Comparison of ENCODE assay signal across 8 cellular contexts in genomic region chr13:28658539-28658795, GRCh38. TPM values are rescaled to one million over a fixed set of nuclear protein-coding genes. Genes with fewer than 3 reads are reported as not detected.
DNase-seq lines count a peak whose midpoint lies in the region; ATAC-seq, FAIRE-seq and TF ChIP-seq lines count a peak whose summit lies in the region.

No MANE protein-coding gene starts in this region.

- peaks cover 34% of the 10 kb centered on the region for H3K36me3 Mint-ChIP-seq in activated CD8-positive, alpha-beta memory T cell treated with anti-CD3 and anti-CD28 coated beads, Interleukin-2, amount 10 ng/mL, durations not matched to agents 7 days and 5 days

- peaks cover 52% of the 10 kb centered on the region for H3K4me1 Mint-ChIP-seq in activated CD8-positive, alpha-beta memory T cell treated with anti-CD3 and anti-CD28 coated beads, Interleukin-2, amount 10 ng/mL, durations not matched to agents 7 days and 5 days

- H3K27me3 ChIP-seq in adrenal gland, result no peaks in the 10 kb centered on the region
- no peaks in the 10 kb centered on the region for H3K27me3 ChIP-seq in testis

- H3K27ac ChIP-seq in adrenal gland (peak overlapping the region; percentile 84 to 98 (median 95)), kidney (ENCODE audit: low read depth in 2 of 2, low read length in 2 of 2) (peak overlapping the region; percentile 94), testis (peak overlapping the region; percentile 91 to 93)

- H3K9me3 Mint-ChIP-seq in activated CD8-positive, alpha-beta memory T cell treated with anti-CD3 and anti-CD28 coated beads, Interleukin-2, amount 10 ng/mL, durations not matched to agents 7 days and 5 days (ENCODE audit: low read depth), result no peaks in the 10 kb centered on the region

- peak overlapping the region; percentile 97 for H3K4me3 Mint-ChIP-seq in activated CD8-positive, alpha-beta memory T cell treated with anti-CD3 and anti-CD28 coated beads, Interleukin-2, amount 10 ng/mL, durations not matched to agents 7 days and 5 days

- H3K27me3 Mint-ChIP-seq in activated CD8-positive, alpha-beta memory T cell treated with anti-CD3 and anti-CD28 coated beads, Interleukin-2, amount 10 ng/mL, durations not matched to agents 7 days and 5 days, result no peaks in the 10 kb centered on the region

- H3K9me3 ChIP-seq in adrenal gland (replicated peaks in 1 of 3) (no peaks in the 10 kb centered on the region), kidney (ENCODE audit: control insufficient read depth in 1 of 2, low read length in 2 of 2) (no peaks in the 10 kb centered on the region), testis (no peaks in the 10 kb centered on the region)

- peak overlapping the region; percentile 96 for H3K27ac Mint-ChIP-seq in activated CD8-positive, alpha-beta memory T cell treated with anti-CD3 and anti-CD28 coated beads, Interleukin-2, amount 10 ng/mL, durations not matched to agents 7 days and 5 days

- H3K36me3 ChIP-seq in adrenal gland (replicated peaks in 1 of 2) (peaks cover 0 to 17% of the 10 kb centered on the region in 2 donors), kidney (ENCODE audit: control insufficient read depth in 1 of 2, insufficient read depth in 2 of 2, low read length in 2 of 2) (peaks cover 3 to 5% of the 10 kb centered on the region in 2 donors), testis (ENCODE audit: low read depth, missing control alignments) (no peaks in the 10 kb centered on the region)

- intact Hi-C loops in adrenal gland (cut with DNase I) (no loop called here), kidney (cut with DNase I) (no loop called here), testis (cut with DNase I; ENCODE audit: low total_unique reads) (no loop called here)

- H3K4me3 ChIP-seq in adrenal gland (peak overlapping the region; percentile 83 to 95 (median 86)), kidney (ENCODE audit: low read length in 2 of 2) (peak overlapping the region; percentile 90 to 100), testis (peak overlapping the region; percentile 91 to 98)

- CTCF ChIA-PET in activated CD8-positive, alpha-beta memory T cell treated with anti-CD3 and anti-CD28 coated beads, Interleukin-2, amount 10 ng/mL, durations not matched to agents 7 days and 5 days (lab: Charles Lee), result interaction anchor here (1.0 to 2.1 kb wide), 3 partner anchors 58 to 814 kb away, joined by 3 to 8 read pairs (median 4); partner anchors contain the start of gene SLC46A3

- TF ChIP-seq POLR2A in adrenal gland (IDR thresholded peaks at IDR 0.05) (no peak), testis (IDR thresholded peaks at IDR 0.05) (no peak)

- no peak for ATAC-seq in activated CD8-positive, alpha-beta memory T cell treated with anti-CD3 and anti-CD28 coated beads, Interleukin-2, amount 10 ng/mL, durations not matched to agents 7 days and 5 days
- ATAC-seq in HG03432 (IDR thresholded peaks at IDR 0.05; ENCODE audit: unreplicated experiment), result peak; percentile 17

- TF ChIP-seq CTCF in adrenal gland (IDR thresholded peaks at IDR 0.05), result no peak
- no peak for TF ChIP-seq CTCF in kidney (IDR thresholded peaks at IDR 0.05; ENCODE audit: borderline replicate concordance, extremely low read depth, insufficient read depth)
- no peak for TF ChIP-seq CTCF in testis (IDR thresholded peaks at IDR 0.05)

- peak overlapping the region; percentile 96 to 97 for H3K9ac ChIP-seq in kidney (ENCODE audit: low read length in 2 of 2)

- H3K4me1 ChIP-seq in adrenal gland (replicated peaks in 1 of 2) (peaks cover 19 to 47% of the 10 kb centered on the region in 2 donors), kidney (ENCODE audit: control insufficient read depth in 1 of 2, insufficient read depth in 1 of 2, low read depth in 1 of 2, low read length in 2 of 2) (peaks cover 9 to 19% of the 10 kb centered on the region in 2 donors), testis (peaks cover 28% of the 10 kb centered on the region)

- WGBS in adrenal gland, 4 donors, result 0 to 1% (median 1%) methylated on average over 8 of the region's 8 CpGs
- 0% methylated on average over 8 of the region's 8 CpGs for WGBS in testis, 2 donors

- no peak for FAIRE-seq in kidney (lab: Jason Lieb, UNC)
- FAIRE-seq in GM19239 (lab: Jason Lieb, UNC), result no peak

- DNase-seq in activated CD8-positive, alpha-beta memory T cell treated with anti-CD3 and anti-CD28 coated beads, Interleukin-2, amount 10 ng/mL, durations not matched to agents 7 days and 5 days, result no peak
- no peak for DNase-seq in activated CD8-positive, alpha-beta memory T cell treated with anti-CD3 and anti-CD28 coated beads for 24 hours
- DNase-seq in adrenal gland (peak in 1 of 7 donors; percentile 20), kidney (no peak), testis (no peak), GM19239 (ENCODE audit: insufficient read length, low spot score) (no peak)
- no peak for DNase-seq in activated effector memory CD4-positive, alpha-beta T cell treated with anti-CD3 and anti-CD28 coated beads, Interleukin-2, amount 50 U/mL, for 16 hours

RNA-seq across cellular contexts. Expression of gene POMP, which starts 0.5 kb away (rescaled TPM):
- 10 to 100 TPM; 66.2 to 93.1 TPM for total RNA-seq in activated CD8-positive, alpha-beta memory T cell treated with anti-CD3 and anti-CD28 coated beads, Interleukin-2, amount 10 ng/mL, durations not matched to agents 7 days and 5 days
- total RNA-seq in adrenal gland (100 to 1,000 TPM in 1 of 8 donors, 10 to 100 TPM in 7; 43.4 to 107 (median 65.3) TPM), kidney (59.0 TPM), testis (10 to 100 TPM; 53.4 to 57.3 TPM)
- polyA plus RNA-seq in adrenal gland (100 to 1,000 TPM in 1 of 3 donors, 10 to 100 TPM in 2; 40.1 to 129 (median 61.9) TPM), kidney (ENCODE audit: insufficient read depth, low read depth, low replicate concordance) (115 TPM), testis (ENCODE audit: insufficient read depth, low read depth, low replicate concordance) (114 TPM)
